In genomic region chr3:159904911-159905310, GRCh38 we compare ENCODE assay signal across 20 cellular contexts.
"Had no signal": no experiment of that assay in that cellular context is flagged by ENCODE, and none has a peak within 500 bp of the region (broad histone marks: within the 10 kb centered on the region; RNA-seq: fewer than 3 reads in every experiment).

No MANE protein-coding gene starts in this region.

- H3K36me3 Mint-ChIP-seq: activated CD4-positive, alpha-beta memory T cell treated with anti-CD3 and anti-CD28 coated beads for 36 hours; activated naive CD8-positive, alpha-beta T cell; type B pancreatic cell had no signal

- H3K27me3 ChIP-seq: gastrocnemius medialis, heart right ventricle, right lobe of liver, suprapubic skin had no signal

- H3K27me3 Mint-ChIP-seq: dendritic cell treated with granulocyte-macrophage colony-stimulating factor and Interleukin-4, amounts not matched to agents 40 ng/mL and 50 ng/mL, for 4 days; type B pancreatic cell had no signal

- H3K9me3 ChIP-seq: gastrocnemius medialis, heart right ventricle, psoas muscle, right lobe of liver, suprapubic skin had no signal

- H3K36me3 ChIP-seq: gastrocnemius medialis, heart right ventricle, right lobe of liver, suprapubic skin had no signal

- H3K4me2 ChIP-seq: smooth muscle cell had no signal

- H3K4me1 ChIP-seq: gastrocnemius medialis, psoas muscle, right lobe of liver, suprapubic skin had no signal

- FAIRE-seq: bronchial epithelial cell had no signal

- H3K27ac Mint-ChIP-seq: activated CD4-positive, alpha-beta memory T cell treated with anti-CD3 and anti-CD28 coated beads for 36 hours; activated naive CD8-positive, alpha-beta T cell; effector memory CD8-positive, alpha-beta T cell; type B pancreatic cell had no signal

- H3K9me3 Mint-ChIP-seq: activated CD4-positive, alpha-beta memory T cell treated with anti-CD3 and anti-CD28 coated beads for 36 hours; dendritic cell treated with granulocyte-macrophage colony-stimulating factor and Interleukin-4, amounts not matched to agents 40 ng/mL and 50 ng/mL, for 4 days; effector memory CD8-positive, alpha-beta T cell had no signal

- H3K4me3 ChIP-seq: gastrocnemius medialis, heart right ventricle, lung, psoas muscle, right lobe of liver, smooth muscle cell, suprapubic skin had no signal

- DNase-seq: activated CD4-positive, alpha-beta memory T cell treated with anti-CD3 and anti-CD28 coated beads for 36 hours; activated gamma-delta T cell; activated T-cell treated with anti-CD3 and anti-CD28 coated beads, Interleukin-2, amount 50 U/mL, for 4 hours; effector memory CD8-positive, alpha-beta T cell; gastrocnemius medialis; heart right ventricle; left cardiac atrium; psoas muscle; right lobe of liver; stimulated activated naive CD8-positive, alpha-beta T cell treated with anti-CD3 and anti-CD28 coated beads, Interleukin-15, Interleukin-2, amounts not matched to agents 100 U/mL and 50 U/mL, for 24 hours; T-helper 9 cell had no signal

- H3K27ac ChIP-seq: gastrocnemius medialis, heart right ventricle, psoas muscle, right lobe of liver, suprapubic skin, VCaP had no signal

- H3K4me3 Mint-ChIP-seq: activated CD4-positive, alpha-beta memory T cell treated with anti-CD3 and anti-CD28 coated beads for 36 hours; activated naive CD8-positive, alpha-beta T cell; activated T-cell treated with anti-CD3 and anti-CD28 coated beads, Interleukin-2, amount 50 U/mL, for 4 hours; dendritic cell treated with granulocyte-macrophage colony-stimulating factor and Interleukin-4, amounts not matched to agents 40 ng/mL and 50 ng/mL, for 4 days; effector memory CD8-positive, alpha-beta T cell; neural crest cell; type B pancreatic cell had no signal
